8 cellular contexts compared by ENCODE assay signal in the genomic region with DNA sequence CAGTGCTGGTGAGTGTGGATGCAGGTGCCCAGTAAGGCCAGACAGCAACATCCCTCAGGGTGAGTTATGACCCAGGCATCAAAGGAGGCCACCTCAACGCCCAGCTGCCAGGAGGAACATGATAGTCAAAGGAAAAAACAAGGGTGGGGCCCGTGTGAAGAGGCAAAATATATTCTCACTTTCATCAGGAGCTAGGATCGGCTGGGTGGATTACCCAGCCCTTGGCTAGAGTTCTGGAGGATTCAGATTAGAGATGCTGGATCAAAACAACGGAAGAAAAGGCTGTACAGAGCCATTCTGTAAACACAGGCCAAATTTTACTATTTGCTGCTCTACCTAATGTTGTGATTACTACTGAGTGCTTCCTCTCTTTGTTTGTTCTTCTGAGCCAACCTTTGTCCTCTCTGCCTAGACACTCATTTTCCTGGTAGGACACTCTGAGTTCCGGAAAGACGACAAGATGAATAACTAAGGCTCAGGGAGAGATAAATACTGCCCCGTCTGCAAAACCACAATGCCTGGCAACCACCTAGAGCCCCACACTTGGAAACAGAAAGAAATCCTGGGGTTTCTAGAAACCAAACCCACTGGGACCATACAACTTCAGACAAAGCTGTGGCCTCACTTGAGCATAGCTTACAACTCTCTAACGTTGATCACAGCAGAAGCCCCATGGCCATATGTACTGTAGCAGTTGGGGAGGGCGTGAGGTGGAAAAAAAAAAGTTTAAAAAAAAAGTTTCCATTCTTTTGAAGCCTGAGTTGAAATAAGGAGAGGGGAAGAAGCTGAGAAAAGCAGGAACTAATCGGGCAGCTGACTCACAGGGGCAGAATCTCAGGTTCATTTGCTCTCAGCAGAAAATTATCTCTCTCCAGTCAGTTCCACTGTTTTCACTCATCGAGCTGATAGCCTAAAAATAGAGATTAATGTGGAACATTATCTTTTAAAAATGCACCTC. TPM values are rescaled to one million over a fixed set of nuclear protein-coding genes. Genes with fewer than 3 reads are reported as not detected.
A peak's percentile ranks its signal among the peaks of the same experiment; 100 is the strongest.
DNase-seq lines count a peak whose midpoint lies in the region; ATAC-seq and TF ChIP-seq lines count a peak whose summit lies in the region.

No MANE protein-coding gene starts in this region.

- H3K4me2 ChIP-seq in PC-9 (peak overlapping the region; percentile 77), neuronal stem cell (ENCODE audit: insufficient read depth, low read length, poor library complexity, severe bottlenecking) (no peak overlapping the region)

- H3K9me3 ChIP-seq in PC-9 (ENCODE audit: insufficient read depth, low read depth) (no peaks in the 10 kb centered on the region; the same call in 1 of the 2 replicates), duodenal mucosa (ENCODE audit: control insufficient read depth in 1 of 2, low read length in 2 of 2) (no peaks in the 10 kb centered on the region), neuronal stem cell (replicated peaks in 1 of 2; ENCODE audit: control insufficient read depth in 2 of 2, insufficient read depth in 1 of 2, low read depth in 1 of 2, low read length in 2 of 2) (no peaks in the 10 kb centered on the region)

- no peak overlapping the region for H2BK120ac ChIP-seq in neuronal stem cell (ENCODE audit: low read depth, low read length)

- H3K27ac ChIP-seq in PC-9 (peak overlapping the region; percentile 90), duodenal mucosa (ENCODE audit: low read depth, low read length) (no peak overlapping the region), neuronal stem cell (replicated peaks; ENCODE audit: low read length) (no peak overlapping the region), caudate nucleus (ENCODE audit: low read depth, low read length) (no peak overlapping the region)

- CTCF ChIA-PET in PC-9 (lab: Charles Lee), result interaction anchor here (0.6 kb wide), 2 partner anchors 41 to 251 kb away, joined by 4 to 5 read pairs; no protein-coding TSS in a partner anchor

- peak overlapping the region; percentile 22; the same call in 1 of the 2 replicates for H3K4me3 ChIP-seq in PC-9
- H3K4me3 ChIP-seq in duodenal mucosa (ENCODE audit: low read depth in 1 of 2, low read length in 2 of 2), result peak overlapping the region; percentile 23 to 40
- H3K4me3 ChIP-seq in neuronal stem cell (ENCODE audit: low read length in 2 of 2), result no peak overlapping the region

- no peak overlapping the region for H2AK5ac ChIP-seq in neuronal stem cell (ENCODE audit: low read depth, low read length)

- ATAC-seq in HG02798 (IDR thresholded peaks at IDR 0.05; ENCODE audit: poor library complexity, unreplicated experiment), result peak; percentile 33

- H3K9ac ChIP-seq in duodenal mucosa (ENCODE audit: low read depth in 1 of 2, low read length in 2 of 2) (peak overlapping the region in 1 of 2 donors; percentile 15), neuronal stem cell (ENCODE audit: low read depth, low read length, poor library complexity) (no peak overlapping the region)

- H4K8ac ChIP-seq in neuronal stem cell (ENCODE audit: low read depth, low read length), result no peak overlapping the region

- H3K14ac ChIP-seq in neuronal stem cell (ENCODE audit: low read length), result no peak overlapping the region

- H2AFZ ChIP-seq in PC-9, result peak overlapping the region; percentile 53
- peak overlapping the region; percentile 28 for H2AFZ ChIP-seq in neuronal stem cell (ENCODE audit: low read length)

- no peaks in the 10 kb centered on the region for H3K9me2 ChIP-seq in PC-9 (ENCODE audit: insufficient read depth)

- TSS peak; percentile 54 for BruUV-seq in PC-9 (replicated peaks; lab: Mats Ljungman, UMichigan)

- no peak overlapping the region for H2BK15ac ChIP-seq in neuronal stem cell (ENCODE audit: low read length)

- no peaks in the 10 kb centered on the region for H4K20me1 ChIP-seq in PC-9 (ENCODE audit: insufficient read depth)

- peak; percentile 72 for DNase-seq in ELR (ENCODE audit: low read depth)
- DNase-seq in PC-9, result peak; percentile 50 to 75
- no peak for DNase-seq in neuronal stem cell (ENCODE audit: low spot score)
- no peak for DNase-seq in caudate nucleus (lab: John Stamatoyannopoulos, UW)
- no peak for DNase-seq in hippocampal formation (lab: John Stamatoyannopoulos, UW)
- no peak for DNase-seq in mesenteric fat pad (ENCODE audit: low spot score)

- no CpG with 5 or more reads among the region's 11 CpGs for WGBS in neuronal stem cell (ENCODE audit: extremely low coverage in 2 of 2, insufficient read length in 2 of 2, insufficient replicate concordance in 1 of 2), 2 donors

- H3K4me1 ChIP-seq in PC-9 (replicated peaks; ENCODE audit: insufficient read depth), result peaks cover 52% of the 10 kb centered on the region
- H3K4me1 ChIP-seq in duodenal mucosa (ENCODE audit: control insufficient read depth in 1 of 2, insufficient read depth in 2 of 2, low read length in 2 of 2), result peaks cover 18 to 24% of the 10 kb centered on the region in 2 donors
- no peaks in the 10 kb centered on the region for H3K4me1 ChIP-seq in neuronal stem cell (ENCODE audit: control insufficient read depth in 2 of 2, insufficient read depth in 1 of 2, low read depth in 1 of 2, low read length in 2 of 2)

- no peak overlapping the region for H2BK5ac ChIP-seq in neuronal stem cell (ENCODE audit: low read length)

- TF ChIP-seq CTCF in PC-9 (conservative IDR thresholded peaks at IDR 0.05), result no peak

- no peak overlapping the region for H4K91ac ChIP-seq in neuronal stem cell (ENCODE audit: low read depth, low read length, poor library complexity)

- H3K79me1 ChIP-seq in neuronal stem cell (ENCODE audit: low read depth, low read length), result no peaks in the 10 kb centered on the region

- H3K4ac ChIP-seq in neuronal stem cell (ENCODE audit: low read length), result no peak overlapping the region

- H3F3A ChIP-seq in PC-9 (ENCODE audit: insufficient read depth, low read depth), result peaks cover 50% of the 10 kb centered on the region

- H3K23ac ChIP-seq in neuronal stem cell (ENCODE audit: low read depth, low read length, poor library complexity), result no peak overlapping the region

- H3K18ac ChIP-seq in neuronal stem cell (ENCODE audit: low read length), result no peak overlapping the region

- no peak overlapping the region for H2BK12ac ChIP-seq in neuronal stem cell (ENCODE audit: low read length)

- H3K36me3 ChIP-seq in PC-9 (ENCODE audit: low read depth) (no peaks in the 10 kb centered on the region), duodenal mucosa (ENCODE audit: control insufficient read depth in 1 of 2, insufficient read depth in 2 of 2, low read length in 2 of 2) (no peaks in the 10 kb centered on the region), neuronal stem cell (replicated peaks in 1 of 2; ENCODE audit: control insufficient read depth in 2 of 2, insufficient read depth in 2 of 2, low read length in 2 of 2) (no peaks in the 10 kb centered on the region)

- H3K27me3 ChIP-seq in PC-9 (ENCODE audit: insufficient read depth, low read depth), result no peaks in the 10 kb centered on the region
- no peaks in the 10 kb centered on the region for H3K27me3 ChIP-seq in duodenal mucosa (ENCODE audit: control insufficient read depth in 1 of 2, insufficient read depth in 2 of 2, low read length in 2 of 2)
- H3K27me3 ChIP-seq in neuronal stem cell (ENCODE audit: control insufficient read depth in 3 of 3, insufficient read depth in 3 of 3, low read depth in 1 of 3, low read length in 3 of 3), result no peaks in the 10 kb centered on the region

- intact Hi-C loops in PC-9 (cut with micrococcal nuclease; ENCODE audit: unreplicated experiment), result loop anchor here (2.0 to 5.0 kb wide), 2 partner anchors 17 to 35 kb away; a partner anchor contains a TSS

- POLR2A ChIA-PET in PC-9 (lab: Charles Lee; ENCODE audit: unreplicated experiment), result interaction anchor here (0.6 to 0.7 kb wide), 2 partner anchors 71 to 494 kb away, joined by 4 to 7 read pairs; no protein-coding TSS in a partner anchor

- H3K79me2 ChIP-seq in PC-9 (ENCODE audit: low read depth), result no peaks in the 10 kb centered on the region

RNA-seq across cellular contexts. Expression of a gene that starts 17.8 kb away (rescaled TPM):
- 16.5 and 17.0 TPM in 2 replicates for total RNA-seq in PC-9 (2021)
- polyA plus RNA-seq in neuronal stem cell (2013, experiment 1 of 2), result 1.5 TPM
- polyA plus RNA-seq in neuronal stem cell (2013, experiment 2 of 2), result 1.6 TPM
- total RNA-seq in mesenteric fat pad, result 0.87 TPM

Comparison
In these comparisons a context has a peak if more than half of its experiments do, and no peak if none do; other contexts are left out.
1. DNase-seq: peak in ELR (single experiment) and PC-9 (2 of 2); none in neuronal stem cell (single experiment), caudate nucleus (0 of 61), hippocampal formation (0 of 2) and mesenteric fat pad (single experiment).
2. H3K4me3 ChIP-seq: peak in PC-9 (single experiment) and duodenal mucosa (2 of 2); none in neuronal stem cell (0 of 2).